1 cellular context compared by ENCODE assay signal in genomic region chr6:56841751-56842150, GRCh38.
TF ChIP-seq lines count a peak whose summit lies in the region.

No MANE protein-coding gene starts in this region.

TF ChIP-seq in WTC11, 78 proteins besides CTCF, POLR2A, EP300 and RAD21 (continued from another document):
- TF ChIP-seq ZNF532 (CRISPR knock-in tag; IDR thresholded peaks at IDR 0.05; ENCODE audit: borderline replicate concordance) (no peak), ZNF512 (CRISPR knock-in tag; IDR thresholded peaks at IDR 0.05; ENCODE audit: borderline replicate concordance) (no peak), ERG (CRISPR knock-in tag; IDR thresholded peaks at IDR 0.05) (no peak), AFF4 (CRISPR knock-in tag; IDR thresholded peaks at IDR 0.05; ENCODE audit: borderline replicate concordance) (no peak), ZNF317 (CRISPR knock-in tag; IDR thresholded peaks at IDR 0.05; ENCODE audit: borderline replicate concordance, low read depth) (no peak)
